In the genomic region with DNA sequence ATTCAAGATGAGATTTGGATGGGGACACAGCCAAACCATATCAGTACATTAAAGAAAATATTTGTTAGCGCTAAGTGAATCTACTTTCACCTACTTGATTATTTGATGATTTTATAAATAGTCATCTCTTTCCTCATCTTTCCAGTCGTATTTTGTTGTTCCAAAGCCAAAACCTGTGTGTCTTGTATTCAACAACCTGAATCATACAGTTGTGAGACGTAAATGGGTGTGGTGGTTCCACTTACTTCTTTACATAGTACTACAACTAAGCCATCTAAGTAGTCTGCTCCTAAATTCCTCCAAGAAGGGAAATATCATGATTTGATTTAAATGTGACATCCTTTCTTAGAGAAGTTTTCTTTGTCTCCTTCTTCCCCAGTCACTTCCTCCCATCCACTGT, we compare ENCODE assay signal across 25 cellular contexts.
"Had no signal": no experiment of that assay in that cellular context is flagged by ENCODE, and none has a peak within 500 bp of the region (broad histone marks: within the 10 kb centered on the region; RNA-seq: fewer than 3 reads in every experiment).

No MANE protein-coding gene starts in this region.

- H3K4me2 ChIP-seq: hepatocyte had no signal

- H3K4me3 ChIP-seq: colonic mucosa, coronary artery, dorsolateral prefrontal cortex, esophagus squamous epithelium, gastrocnemius medialis, gastroesophageal sphincter, heart left ventricle, heart right ventricle, hepatocyte had no signal

- DNase-seq: colonic mucosa; cortex of kidney; dermis blood vessel endothelial cell; dorsolateral prefrontal cortex; effector CD4-positive, alpha-beta T cell; effector CD8-positive, alpha-beta T cell; effector memory CD4-positive, alpha-beta T cell; effector memory CD8-positive, alpha-beta T cell; endodermal cell; erythroblast; esophagus squamous epithelium; foreskin fibroblast; foreskin keratinocyte; foreskin melanocyte; gastrocnemius medialis; glutamatergic neuron; head of caudate nucleus; heart left ventricle; heart right ventricle; hippocampal formation had no signal

- H3K27ac ChIP-seq: colonic mucosa, coronary artery, dorsolateral prefrontal cortex, epithelial cell of prostate, esophagus squamous epithelium, foreskin keratinocyte, gastrocnemius medialis, gastroesophageal sphincter, heart left ventricle, heart right ventricle, hepatocyte had no signal

- H3K36me3 ChIP-seq: colonic mucosa, esophagus squamous epithelium, gastrocnemius medialis, gastroesophageal sphincter, heart left ventricle, heart right ventricle had no signal

- ATAC-seq: effector memory CD8-positive, alpha-beta T cell; foreskin keratinocyte; gastrocnemius medialis; gastroesophageal sphincter; heart left ventricle; heart right ventricle had no signal

- H3K9me3 ChIP-seq: colonic mucosa, esophagus squamous epithelium, gastrocnemius medialis, gastroesophageal sphincter, heart left ventricle, heart right ventricle had no signal

- FAIRE-seq: endothelial cell of umbilical vein had no signal

- H3K27me3 ChIP-seq: colonic mucosa, esophagus squamous epithelium, foreskin keratinocyte, gastrocnemius medialis, gastroesophageal sphincter, heart left ventricle, heart right ventricle, hepatocyte had no signal

- H3K4me1 ChIP-seq: colonic mucosa, esophagus squamous epithelium, foreskin keratinocyte, gastrocnemius medialis, gastroesophageal sphincter, heart left ventricle, heart right ventricle had no signal
